1 cellular context compared by ENCODE assay signal in the genomic region with DNA sequence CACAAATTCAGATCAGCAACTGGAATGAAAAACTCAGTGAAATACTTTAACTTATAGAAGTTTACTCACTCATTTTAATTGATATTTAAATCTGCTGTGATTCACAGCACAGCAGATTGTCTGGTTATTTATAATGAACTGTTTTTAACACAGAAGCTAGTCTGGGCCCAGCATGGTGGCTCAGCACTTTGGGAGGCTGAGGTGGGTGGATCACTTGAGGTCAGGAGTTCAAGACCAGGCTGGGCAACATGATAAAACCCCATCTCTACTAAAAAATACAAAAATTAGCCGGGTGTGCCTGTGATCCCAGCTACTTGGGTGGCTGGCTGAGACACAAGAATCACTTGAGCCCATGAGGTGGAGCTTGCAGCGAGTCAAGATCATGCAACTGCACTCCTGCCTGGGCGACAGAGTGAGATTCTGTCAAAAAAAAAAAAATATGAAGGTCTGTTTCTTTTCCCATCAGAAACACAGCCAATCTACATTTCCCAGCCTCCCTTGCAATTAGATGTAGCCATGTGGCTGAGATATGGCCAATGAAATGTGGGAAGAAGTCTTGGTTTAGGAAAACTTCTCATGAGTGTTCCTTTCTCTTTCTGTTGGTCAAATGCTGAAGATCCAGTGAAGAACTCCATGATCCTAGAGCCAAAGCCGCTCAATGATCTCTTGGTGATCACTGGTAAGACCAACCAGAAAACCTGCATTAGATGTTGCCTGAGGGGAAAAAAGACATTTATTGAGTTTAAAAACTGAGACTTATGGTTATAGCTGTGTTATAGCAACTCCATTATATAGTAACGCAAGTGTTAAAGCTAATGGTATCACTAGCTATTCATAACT.
TF ChIP-seq lines count a peak whose summit lies in the region.

No MANE protein-coding gene starts in this region.

TF ChIP-seq in K562, 482 proteins besides CTCF, POLR2A, EP300 and RAD21 (continued from another document):
- TF ChIP-seq, protein P1, sequence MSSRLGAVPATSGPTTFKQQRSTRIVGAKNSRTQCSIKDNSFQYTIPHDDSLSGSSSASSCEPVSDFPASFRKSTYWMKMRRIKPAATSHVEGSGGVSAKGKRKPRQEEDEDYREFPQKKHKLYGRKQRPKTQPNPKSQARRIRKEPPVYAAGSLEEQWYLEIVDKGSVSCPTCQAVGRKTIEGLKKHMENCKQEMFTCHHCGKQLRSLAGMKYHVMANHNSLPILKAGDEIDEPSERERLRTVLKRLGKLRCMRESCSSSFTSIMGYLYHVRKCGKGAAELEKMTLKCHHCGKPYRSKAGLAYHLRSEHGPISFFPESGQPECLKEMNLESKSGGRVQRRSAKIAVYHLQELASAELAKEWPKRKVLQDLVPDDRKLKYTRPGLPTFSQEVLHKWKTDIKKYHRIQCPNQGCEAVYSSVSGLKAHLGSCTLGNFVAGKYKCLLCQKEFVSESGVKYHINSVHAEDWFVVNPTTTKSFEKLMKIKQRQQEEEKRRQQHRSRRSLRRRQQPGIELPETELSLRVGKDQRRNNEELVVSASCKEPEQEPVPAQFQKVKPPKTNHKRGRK (tag; IDR thresholded peaks at IDR 0.05): 0 out of 2 replicates have a peak, but pooled peaks have one; percentile 25
- TF ChIP-seq DMBX1 (CRISPR knock-in tag; IDR thresholded peaks at IDR 0.05; ENCODE audit: borderline replicate concordance) (0 out of 2 replicates have a peak, but pooled peaks have one; percentile 37), ZNF316 (IDR thresholded peaks at IDR 0.05) (peak; percentile 66), TSC22D4 (tag; IDR thresholded peaks at IDR 0.05) (no peak), RERE (CRISPR knock-in tag; IDR thresholded peaks at IDR 0.05; ENCODE audit: borderline replicate concordance) (no peak), GATAD2A (IDR thresholded peaks at IDR 0.05) (no peak), CTCFL (IDR thresholded peaks at IDR 0.05; ENCODE audit: borderline replicate concordance, insufficient read depth, low read depth, low read length, poor library complexity, severe bottlenecking) (no peak), ZBTB40 (IDR thresholded peaks at IDR 0.05) (peak; percentile 17; the same call in 1 of the 2 replicates), ZBTB40 (CRISPR knock-in tag; IDR thresholded peaks at IDR 0.05) (no peak), NR2C1 (IDR thresholded peaks at IDR 0.05) (0 out of 2 replicates have a peak, but pooled peaks have one; percentile 31), NR2C1 (tag; IDR thresholded peaks at IDR 0.05) (0 out of 2 replicates have a peak, but pooled peaks have one; percentile 4), HDAC1 (IDR thresholded peaks at IDR 0.05) (0 out of 4 replicates have a peak, but pooled peaks of 1 of the 2 experiments have one; percentile 12), TCF3 (CRISPR knock-in tag; IDR thresholded peaks at IDR 0.05) (no peak; the same call in 1 of the 2 replicates), ZNF766 (CRISPR knock-in tag; conservative IDR thresholded peaks at IDR 0.05) (0 out of 2 replicates have a peak, but pooled peaks have one; percentile 47)
- TF ChIP-seq, protein P2, sequence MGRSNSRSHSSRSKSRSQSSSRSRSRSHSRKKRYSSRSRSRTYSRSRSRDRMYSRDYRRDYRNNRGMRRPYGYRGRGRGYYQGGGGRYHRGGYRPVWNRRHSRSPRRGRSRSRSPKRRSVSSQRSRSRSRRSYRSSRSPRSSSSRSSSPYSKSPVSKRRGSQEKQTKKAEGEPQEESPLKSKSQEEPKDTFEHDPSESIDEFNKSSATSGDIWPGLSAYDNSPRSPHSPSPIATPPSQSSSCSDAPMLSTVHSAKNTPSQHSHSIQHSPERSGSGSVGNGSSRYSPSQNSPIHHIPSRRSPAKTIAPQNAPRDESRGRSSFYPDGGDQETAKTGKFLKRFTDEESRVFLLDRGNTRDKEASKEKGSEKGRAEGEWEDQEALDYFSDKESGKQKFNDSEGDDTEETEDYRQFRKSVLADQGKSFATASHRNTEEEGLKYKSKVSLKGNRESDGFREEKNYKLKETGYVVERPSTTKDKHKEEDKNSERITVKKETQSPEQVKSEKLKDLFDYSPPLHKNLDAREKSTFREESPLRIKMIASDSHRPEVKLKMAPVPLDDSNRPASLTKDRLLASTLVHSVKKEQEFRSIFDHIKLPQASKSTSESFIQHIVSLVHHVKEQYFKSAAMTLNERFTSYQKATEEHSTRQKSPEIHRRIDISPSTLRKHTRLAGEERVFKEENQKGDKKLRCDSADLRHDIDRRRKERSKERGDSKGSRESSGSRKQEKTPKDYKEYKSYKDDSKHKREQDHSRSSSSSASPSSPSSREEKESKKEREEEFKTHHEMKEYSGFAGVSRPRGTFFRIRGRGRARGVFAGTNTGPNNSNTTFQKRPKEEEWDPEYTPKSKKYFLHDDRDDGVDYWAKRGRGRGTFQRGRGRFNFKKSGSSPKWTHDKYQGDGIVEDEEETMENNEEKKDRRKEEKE (IDR thresholded peaks at IDR 0.05; ENCODE audit: borderline replicate concordance in 1 of 2, control insufficient read depth in 1 of 2, low read depth in 2 of 2, low read length in 1 of 2): no peak
- TF ChIP-seq, protein P3, sequence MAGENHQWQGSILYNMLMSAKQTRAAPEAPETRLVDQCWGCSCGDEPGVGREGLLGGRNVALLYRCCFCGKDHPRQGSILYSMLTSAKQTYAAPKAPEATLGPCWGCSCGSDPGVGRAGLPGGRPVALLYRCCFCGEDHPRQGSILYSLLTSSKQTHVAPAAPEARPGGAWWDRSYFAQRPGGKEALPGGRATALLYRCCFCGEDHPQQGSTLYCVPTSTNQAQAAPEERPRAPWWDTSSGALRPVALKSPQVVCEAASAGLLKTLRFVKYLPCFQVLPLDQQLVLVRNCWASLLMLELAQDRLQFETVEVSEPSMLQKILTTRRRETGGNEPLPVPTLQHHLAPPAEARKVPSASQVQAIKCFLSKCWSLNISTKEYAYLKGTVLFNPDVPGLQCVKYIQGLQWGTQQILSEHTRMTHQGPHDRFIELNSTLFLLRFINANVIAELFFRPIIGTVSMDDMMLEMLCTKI (IDR thresholded peaks at IDR 0.05; ENCODE audit: partially characterized antibody): no peak
- TF ChIP-seq, protein P4, sequence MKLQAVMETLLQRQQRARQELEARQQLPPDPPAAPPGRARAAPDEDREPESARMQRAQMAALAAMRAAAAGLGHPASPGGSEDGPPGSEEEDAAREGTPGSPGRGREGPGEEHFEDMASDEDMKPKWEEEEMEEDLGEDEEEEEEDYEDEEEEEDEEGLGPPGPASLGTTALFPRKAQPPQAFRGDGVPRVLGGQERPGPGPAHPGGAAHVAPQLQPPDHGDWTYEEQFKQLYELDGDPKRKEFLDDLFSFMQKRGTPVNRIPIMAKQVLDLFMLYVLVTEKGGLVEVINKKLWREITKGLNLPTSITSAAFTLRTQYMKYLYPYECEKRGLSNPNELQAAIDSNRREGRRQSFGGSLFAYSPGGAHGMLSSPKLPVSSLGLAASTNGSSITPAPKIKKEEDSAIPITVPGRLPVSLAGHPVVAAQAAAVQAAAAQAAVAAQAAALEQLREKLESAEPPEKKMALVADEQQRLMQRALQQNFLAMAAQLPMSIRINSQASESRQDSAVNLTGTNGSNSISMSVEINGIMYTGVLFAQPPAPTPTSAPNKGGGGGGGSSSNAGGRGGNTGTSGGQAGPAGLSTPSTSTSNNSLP (IDR thresholded peaks at IDR 0.05; ENCODE audit: borderline replicate concordance, low read depth, low read length): peak; percentile 68; the same call in 1 of the 2 replicates
